ENCODE assay signal across 8 cellular contexts in genomic region chr6:39088331-39088730, GRCh38. TPM values are rescaled to one million over a fixed set of nuclear protein-coding genes. Genes with fewer than 3 reads are reported as not detected.
A peak's percentile ranks its signal among the peaks of the same experiment; 100 is the strongest.
DNase-seq lines count a peak whose midpoint lies in the region; ATAC-seq and TF ChIP-seq lines count a peak whose summit lies in the region.

No MANE protein-coding gene starts in this region.

- peak in 2 of 3 experiments; percentile 14 to 26 for TF ChIP-seq CTCF in testis (IDR thresholded peaks at IDR 0.05)

- CTCF ChIA-PET in activated CD8-positive, alpha-beta T cell treated with anti-CD3 and anti-CD28 coated beads, Interleukin-2, amount 10 ng/mL, durations not matched to agents 7 days and 5 days (lab: Charles Lee): interaction anchor here (0.5 to 2.8 kb wide), 14 partner anchors 12 to 405 kb away, joined by 3 to 12 read pairs (median 4); partner anchors contain the start of gene SAYSD1

- ATAC-seq in activated CD8-positive, alpha-beta T cell treated with anti-CD3 and anti-CD28 coated beads, Interleukin-2, amount 10 ng/mL, durations not matched to agents 7 days and 5 days: peak; percentile 61
- ATAC-seq in HG02763 (IDR thresholded peaks at IDR 0.05; ENCODE audit: unreplicated experiment): no peak

- DNase-seq in AG20443 (ENCODE audit: low spot score): peak; percentile 63
- DNase-seq in HK-2 (ENCODE audit: unreplicated experiment): peak; percentile 12
- peak; percentile 42 for DNase-seq in activated CD8-positive, alpha-beta T cell treated with anti-CD3 and anti-CD28 coated beads, Interleukin-2, amount 10 ng/mL, durations not matched to agents 7 days and 5 days
- DNase-seq in iPS DF 6.9 (ENCODE audit: low read depth, low spot score): peak; percentile 66
- DNase-seq in testis: peak; percentile 46
- DNase-seq in NCI-H510A (lab: John Stamatoyannopoulos, UW): no peak
- no peak for DNase-seq in NCI-H2171 (lab: John Stamatoyannopoulos, UW)

- H3K4me3 Mint-ChIP-seq in activated CD8-positive, alpha-beta T cell treated with anti-CD3 and anti-CD28 coated beads, Interleukin-2, amount 10 ng/mL, durations not matched to agents 7 days and 5 days: no peak overlapping the region

- POLR2A ChIA-PET in activated CD8-positive, alpha-beta T cell treated with anti-CD3 and anti-CD28 coated beads, Interleukin-2, amount 10 ng/mL, durations not matched to agents 7 days and 5 days (lab: Charles Lee): interaction anchor here (1.2 kb wide), 1 partner anchor 14 kb away, joined by 3 read pairs; no protein-coding TSS in a partner anchor

- H3K27me3 Mint-ChIP-seq in activated CD8-positive, alpha-beta T cell treated with anti-CD3 and anti-CD28 coated beads, Interleukin-2, amount 10 ng/mL, durations not matched to agents 7 days and 5 days (ENCODE audit: low read depth): peaks cover 44% of the 10 kb centered on the region

- H3K27me3 ChIP-seq in iPS DF 6.9 (ENCODE audit: control insufficient read depth, insufficient read depth, low read length) (no peaks in the 10 kb centered on the region), testis (no peaks in the 10 kb centered on the region)

- peaks cover 13% of the 10 kb centered on the region for H3K4me1 Mint-ChIP-seq in activated CD8-positive, alpha-beta T cell treated with anti-CD3 and anti-CD28 coated beads, Interleukin-2, amount 10 ng/mL, durations not matched to agents 7 days and 5 days (ENCODE audit: low read depth)

- no CpG with 5 or more reads among the region's 4 CpGs for WGBS in iPS DF 6.9 (ENCODE audit: insufficient coverage, insufficient read length)
- WGBS in testis, 2 donors: 20 to 43% methylated on average over 4 of the region's 4 CpGs

- H3K4me1 ChIP-seq in iPS DF 6.9 (ENCODE audit: control insufficient read depth, insufficient read depth, low read length): peaks cover 2% of the 10 kb centered on the region
- H3K4me1 ChIP-seq in testis: no peaks in the 10 kb centered on the region

- no peak overlapping the region for H3K4me3 ChIP-seq in iPS DF 6.9 (ENCODE audit: low read length)
- H3K4me3 ChIP-seq in testis: no peak overlapping the region

- H3K27ac ChIP-seq in iPS DF 6.9 (ENCODE audit: low read length): no peak overlapping the region
- no peak overlapping the region for H3K27ac ChIP-seq in testis

- H3K9me3 ChIP-seq in iPS DF 6.9 (ENCODE audit: control insufficient read depth, insufficient read depth, low read length) (no peaks in the 10 kb centered on the region), testis (no peaks in the 10 kb centered on the region)

- no peaks in the 10 kb centered on the region for H3K36me3 ChIP-seq in iPS DF 6.9 (ENCODE audit: control insufficient read depth, insufficient read depth, low read length)
- no peaks in the 10 kb centered on the region for H3K36me3 ChIP-seq in testis (ENCODE audit: low read depth, missing control alignments)

- H3K27ac Mint-ChIP-seq in activated CD8-positive, alpha-beta T cell treated with anti-CD3 and anti-CD28 coated beads, Interleukin-2, amount 10 ng/mL, durations not matched to agents 7 days and 5 days: no peak overlapping the region

- H3K36me3 Mint-ChIP-seq in activated CD8-positive, alpha-beta T cell treated with anti-CD3 and anti-CD28 coated beads, Interleukin-2, amount 10 ng/mL, durations not matched to agents 7 days and 5 days (ENCODE audit: low read depth): no peaks in the 10 kb centered on the region

- no peaks in the 10 kb centered on the region for H3K9me3 Mint-ChIP-seq in activated CD8-positive, alpha-beta T cell treated with anti-CD3 and anti-CD28 coated beads, Interleukin-2, amount 10 ng/mL, durations not matched to agents 7 days and 5 days (ENCODE audit: insufficient read depth)

- intact Hi-C loops in testis (cut with DNase I; ENCODE audit: low total_unique reads): no loop called here

- TF ChIP-seq POLR2A in testis (IDR thresholded peaks at IDR 0.05): no peak

RNA-seq across cellular contexts. Expression of gene SAYSD1, which starts 26.7 kb away (rescaled TPM):
- 10 to 100 TPM; 11.0 to 11.8 TPM for total RNA-seq in activated CD8-positive, alpha-beta T cell treated with anti-CD3 and anti-CD28 coated beads, Interleukin-2, amount 10 ng/mL, durations not matched to agents 7 days and 5 days
- 10 to 100 TPM; 57.2 to 68.4 TPM for total RNA-seq in testis
- 122 TPM for polyA plus RNA-seq in testis (ENCODE audit: insufficient read depth, low read depth, low replicate concordance)

RNA-seq across cellular contexts. Expression of gene GLP1R, which starts 39.8 kb away (rescaled TPM):
- not detected for total RNA-seq in activated CD8-positive, alpha-beta T cell treated with anti-CD3 and anti-CD28 coated beads, Interleukin-2, amount 10 ng/mL, durations not matched to agents 7 days and 5 days
- under 1 TPM; 0.31 to 0.55 TPM for total RNA-seq in testis
- 0.09 TPM for polyA plus RNA-seq in testis (ENCODE audit: insufficient read depth, low read depth, low replicate concordance)

Comparison
In these comparisons a context has a peak if more than half of its experiments do, and no peak if none do; other contexts are left out.
1. DNase-seq: peak in AG20443 (single experiment), HK-2 (single experiment), activated CD8-positive, alpha-beta T cell treated with anti-CD3 and anti-CD28 coated beads, Interleukin-2, amount 10 ng/mL, durations not matched to agents 7 days and 5 days (single experiment), iPS DF 6.9 (single experiment) and testis (single experiment); none in NCI-H510A (single experiment) and NCI-H2171 (single experiment).
2. RNA of gene SAYSD1, which starts 26.7 kb away (total RNA-seq): 57.2 to 68.4 TPM in testis; 11.0 to 11.8 TPM in activated CD8-positive, alpha-beta T cell treated with anti-CD3 and anti-CD28 coated beads, Interleukin-2, amount 10 ng/mL, durations not matched to agents 7 days and 5 days; every median in the first group is over 4 times any median in the second.